In genomic region chr4:120915311-120915710, GRCh38 we compare ENCODE assay signal across 14 cellular contexts. TPM values are rescaled to one million over a fixed set of nuclear protein-coding genes. Genes with fewer than 3 reads are reported as not detected.
DNase-seq lines count a peak whose midpoint lies in the region; TF ChIP-seq lines count a peak whose summit lies in the region.
"Had no signal": no experiment of that assay in that cellular context is flagged by ENCODE, and none has a peak within 500 bp of the region (broad histone marks: within the 10 kb centered on the region; RNA-seq: fewer than 3 reads in every experiment).

No MANE protein-coding gene starts in this region.

- H3K36me3 ChIP-seq in SJCRH30 (peaks cover 13% of the 10 kb centered on the region; the same call in 1 of the 2 replicates), Caco-2 (ENCODE audit: control insufficient read depth, insufficient read depth, low read length) (no peaks in the 10 kb centered on the region)
- H3K36me3 ChIP-seq: BLaER1 had no signal

- intact Hi-C loops in Caco-2 (cut with micrococcal nuclease; ENCODE audit: unreplicated experiment): no loop called here

- BruUV-seq in Caco-2 (replicated peaks; lab: Mats Ljungman, UMichigan): no TSS peak

- peak overlapping the region; percentile 68 for H3K27ac Mint-ChIP-seq in nephron progenitor cell
- H3K27ac Mint-ChIP-seq in Caco-2 (ENCODE audit: unreplicated experiment): no peak overlapping the region
- H3K27ac Mint-ChIP-seq: CD8-positive, alpha-beta T cell had no signal

- peaks cover 25% of the 10 kb centered on the region for H3K36me3 Mint-ChIP-seq in nephron progenitor cell (ENCODE audit: low read depth)
- no peaks in the 10 kb centered on the region for H3K36me3 Mint-ChIP-seq in Caco-2 (ENCODE audit: insufficient read depth, unreplicated experiment)
- H3K36me3 Mint-ChIP-seq: CD8-positive, alpha-beta T cell had no signal

- H3K27me3 Mint-ChIP-seq in nephron progenitor cell (ENCODE audit: low read depth, poor library complexity) (no peaks in the 10 kb centered on the region), Caco-2 (ENCODE audit: insufficient read depth, unreplicated experiment) (no peaks in the 10 kb centered on the region)

- H3K4me3 ChIP-seq in SJCRH30 (no peak overlapping the region), Caco-2 (ENCODE audit: low read depth, low read length) (no peak overlapping the region)
- H3K4me3 ChIP-seq: BLaER1 had no signal

- H3K9me3 ChIP-seq in SJCRH30 (replicated peaks): no peaks in the 10 kb centered on the region
- no peaks in the 10 kb centered on the region for H3K9me3 ChIP-seq in Caco-2
- H3K9me3 ChIP-seq: BLaER1 had no signal

- peaks cover 14% of the 10 kb centered on the region for H3K4me1 ChIP-seq in SJCRH30
- peaks cover 3% of the 10 kb centered on the region; the same call in 1 of the 2 replicates for H3K4me1 ChIP-seq in Caco-2
- H3K4me1 ChIP-seq: BLaER1 had no signal

- DNase-seq in NCI-H510A treated with DMSO at 0.1 percent for 48 hours (lab: John Stamatoyannopoulos, UW) (peak; percentile 15), NCI-H510A (lab: John Stamatoyannopoulos, UW) (no peak), SJCRH30 (peak; percentile 66 to 80), nephron progenitor cell (no peak), globus pallidus (ENCODE audit: low spot score) (no peak), Caco-2 (no peak), cortex of kidney (lab: John Stamatoyannopoulos, UW) (no peak)
- DNase-seq: CD8-positive, alpha-beta T cell; GOT3; NCI-H1105 treated with DMSO at 0.1 percent for 48 hours; NCI-H2081; NCI-H2227 treated with DMSO at 0.1 percent for 48 hours; NCI-H82 had no signal

- CTCF ChIA-PET in Caco-2 (lab: Charles Lee): no interaction called here

- H3K4me3 Mint-ChIP-seq in nephron progenitor cell (no peak overlapping the region), Caco-2 (ENCODE audit: unreplicated experiment) (no peak overlapping the region)
- H3K4me3 Mint-ChIP-seq: CD8-positive, alpha-beta T cell had no signal

- H3K27me3 ChIP-seq in SJCRH30: no peaks in the 10 kb centered on the region
- no peaks in the 10 kb centered on the region for H3K27me3 ChIP-seq in Caco-2 (replicated peaks; ENCODE audit: control insufficient read depth, insufficient read depth, low read length)
- H3K27me3 ChIP-seq: BLaER1 had no signal

- H3K9me3 Mint-ChIP-seq in nephron progenitor cell (no peaks in the 10 kb centered on the region), Caco-2 (ENCODE audit: unreplicated experiment) (no peaks in the 10 kb centered on the region)
- H3K9me3 Mint-ChIP-seq: CD8-positive, alpha-beta T cell had no signal

- H3K27ac ChIP-seq in SJCRH30: peak overlapping the region; percentile 70
- H3K27ac ChIP-seq: BLaER1 had no signal

- H3K4me1 Mint-ChIP-seq in nephron progenitor cell (peaks cover 49% of the 10 kb centered on the region), Caco-2 (ENCODE audit: low read depth, unreplicated experiment) (peaks cover 8% of the 10 kb centered on the region)

- TF ChIP-seq CTCF in nephron progenitor cell (IDR thresholded peaks at IDR 0.05) (no peak), Caco-2 (IDR thresholded peaks at IDR 0.05; ENCODE audit: insufficient read depth in 1 of 2, low read depth in 1 of 2, low read length in 1 of 2, severe bottlenecking in 1 of 2, unreplicated experiment in 1 of 2) (no peak)

- POLR2A ChIA-PET in Caco-2 (lab: Charles Lee): no interaction called here

RNA-seq across cellular contexts. Expression of gene PRDM5, which starts 7.2 kb away (rescaled TPM):
- 31.4 and 40.5 TPM in 2 replicates for total RNA-seq in SJCRH30 (2014; rRNA removed; shearing (Covaris generic))
- 13.0 and 14.3 TPM in 2 replicates for total RNA-seq in Caco-2 (2022)

Comparison
In these comparisons a context has a peak if more than half of its experiments do, and no peak if none do; other contexts are left out.
1. DNase-seq: peak in NCI-H510A treated with DMSO at 0.1 percent for 48 hours (single experiment) and SJCRH30 (2 of 2); none in NCI-H510A (single experiment), nephron progenitor cell (single experiment), globus pallidus (single experiment), Caco-2 (0 of 2) and cortex of kidney (single experiment).